ENCODE assay signal across 8 cellular contexts in the genomic region with DNA sequence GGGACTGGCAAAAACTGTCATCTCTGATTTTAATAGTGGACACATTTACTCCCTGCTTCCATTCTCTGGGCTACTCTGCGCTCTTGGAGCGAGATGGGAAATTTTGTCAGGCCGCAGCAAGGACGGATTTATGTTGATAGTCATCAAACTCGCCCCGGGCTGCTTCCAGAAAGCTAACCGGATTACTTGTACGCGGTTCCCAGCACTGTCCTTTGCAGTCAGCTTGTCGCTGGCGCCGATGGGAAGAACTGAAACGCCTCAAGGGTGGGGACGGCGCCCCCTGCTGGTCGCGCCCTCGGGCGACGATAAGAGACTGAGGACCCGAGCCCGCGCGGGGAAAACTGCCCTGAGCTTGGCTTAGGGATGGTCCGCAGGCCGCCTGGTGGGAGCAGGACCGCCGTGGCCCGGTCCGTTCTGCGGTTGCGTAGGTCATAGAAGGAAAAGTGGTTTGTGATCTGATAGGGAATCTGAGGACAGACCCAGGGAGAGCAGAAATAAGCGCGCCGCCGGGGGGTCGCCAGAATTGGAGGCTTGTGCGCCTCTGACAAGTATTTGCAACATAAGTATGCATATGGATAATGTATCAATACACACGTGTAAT. TPM values are rescaled to one million over a fixed set of nuclear protein-coding genes. Genes with fewer than 3 reads are reported as not detected.
A peak's percentile ranks its signal among the peaks of the same experiment; 100 is the strongest.
DNase-seq lines count a peak whose midpoint lies in the region; ATAC-seq and TF ChIP-seq lines count a peak whose summit lies in the region.

No MANE protein-coding gene starts in this region.

- intact Hi-C loops in activated CD4-positive, alpha-beta T cell treated with anti-CD3 and anti-CD28 coated beads for 36 hours (cut with DNase I, micrococcal nuclease), result loop anchor here (1.0 to 5.0 kb wide), 12 partner anchors 18 to 1092 kb away; a partner anchor contains a TSS

- CTCF ChIA-PET in activated CD4-positive, alpha-beta T cell treated with anti-CD3 and anti-CD28 coated beads for 36 hours (lab: Charles Lee), result interaction anchor here (0.5 to 3.5 kb wide), 30 partner anchors 9 to 535 kb away, joined by 3 to 44 read pairs (median 4); a partner anchor contains a TSS

- H3K4me3 Mint-ChIP-seq in activated CD4-positive, alpha-beta T cell treated with anti-CD3 and anti-CD28 coated beads for 36 hours, result no peak overlapping the region

- H3K4me3 ChIP-seq in AG10803 (ENCODE audit: low read length) (peak overlapping the region; percentile 100), coronary artery (peak overlapping the region; percentile 86)

- H3K4me1 Mint-ChIP-seq in activated CD4-positive, alpha-beta T cell treated with anti-CD3 and anti-CD28 coated beads for 36 hours, result peaks cover 35% of the 10 kb centered on the region

- POLR2A ChIA-PET in activated CD4-positive, alpha-beta T cell treated with anti-CD3 and anti-CD28 coated beads for 36 hours (lab: Charles Lee), result interaction anchor here (0.6 to 1.1 kb wide), 4 partner anchors 12 to 325 kb away, joined by 3 read pairs; a partner anchor contains a TSS

- H3K9me3 Mint-ChIP-seq in activated CD4-positive, alpha-beta T cell treated with anti-CD3 and anti-CD28 coated beads for 36 hours (ENCODE audit: low read depth), result no peaks in the 10 kb centered on the region

- peaks cover 23% of the 10 kb centered on the region for H3K27me3 Mint-ChIP-seq in activated CD4-positive, alpha-beta T cell treated with anti-CD3 and anti-CD28 coated beads for 36 hours

- peak overlapping the region; percentile 73 to 84 for H3K27ac ChIP-seq in coronary artery

- TF ChIP-seq CTCF in AG10803 (conservative IDR thresholded peaks at IDR 0.05; ENCODE audit: low read length) (peak; percentile 85), coronary artery (IDR thresholded peaks at IDR 0.05) (peak; percentile 87)

- peaks cover 21% of the 10 kb centered on the region for H3K36me3 Mint-ChIP-seq in activated CD4-positive, alpha-beta T cell treated with anti-CD3 and anti-CD28 coated beads for 36 hours (ENCODE audit: low read depth)

- DNase-seq in AG10803 (ENCODE audit: low read depth), result peak; percentile 84
- peak; percentile 82 for DNase-seq in NCI-H460 (ENCODE audit: extremely low read depth, low read depth)
- DNase-seq in activated CD4-positive, alpha-beta T cell treated with anti-CD3 and anti-CD28 coated beads for 36 hours, result peak; percentile 94
- peak; percentile 91 for DNase-seq in coronary artery (ENCODE audit: low spot score)
- DNase-seq in left kidney (ENCODE audit: low read depth, low spot score), result peak; percentile 97
- DNase-seq in stimulated activated CD4-positive, alpha-beta T cell treated with anti-CD3 and anti-CD28 coated beads, Interleukin-1b, Interleukin-23, amount 100 ng/mL, for 24 hours (ENCODE audit: low read depth in 4 of 4, low spot score in 1 of 4), result peak; percentile 81 to 88 (median 82)

- ATAC-seq in GM19035 (IDR thresholded peaks at IDR 0.05; ENCODE audit: unreplicated experiment), result peak; percentile 58
- peak; percentile 64 for ATAC-seq in HG03432 (IDR thresholded peaks at IDR 0.05; ENCODE audit: unreplicated experiment)
- peak; percentile 56 for ATAC-seq in activated CD4-positive, alpha-beta T cell treated with anti-CD3 and anti-CD28 coated beads for 36 hours

- no peak overlapping the region for H3K27ac Mint-ChIP-seq in activated CD4-positive, alpha-beta T cell treated with anti-CD3 and anti-CD28 coated beads for 36 hours

RNA-seq across cellular contexts. Expression of a gene that starts 1.0 kb away (rescaled TPM):
- 12.4 and 12.7 TPM in 2 replicates for total RNA-seq in NCI-H460 (2014; rRNA removed; shearing (Covaris generic))
- 14.1 and 16.0 TPM in 2 replicates for polyA plus RNA-seq in NCI-H460 (2014; cell fraction: nucleus; rRNA removed)
- total RNA-seq in activated CD4-positive, alpha-beta T cell treated with anti-CD3 and anti-CD28 coated beads for 36 hours, result 10 to 100 TPM; 21.5 to 24.9 TPM

RNA-seq across cellular contexts. Expression of a gene that starts 57.6 kb away (rescaled TPM):
- total RNA-seq in NCI-H460 (2014; rRNA removed; shearing (Covaris generic)), result 79.8 and 84.3 TPM in 2 replicates
- 70.1 and 83.2 TPM in 2 replicates for polyA plus RNA-seq in NCI-H460 (2014; cell fraction: nucleus; rRNA removed)
- total RNA-seq in activated CD4-positive, alpha-beta T cell treated with anti-CD3 and anti-CD28 coated beads for 36 hours, result 10 to 100 TPM; 63.6 to 86.4 TPM

Comparison
In these comparisons a context has a peak if more than half of its experiments do, and no peak if none do; other contexts are left out.
1. Peak in every context shown above with its lines: DNase-seq, ATAC-seq, H3K4me3 ChIP-seq and H3K27ac ChIP-seq.